Comparison of ENCODE assay signal across 17 cellular contexts in genomic region chr11:124754309-124754708, GRCh38. TPM values are rescaled to one million over a fixed set of nuclear protein-coding genes. Genes with fewer than 3 reads are reported as not detected.
DNase-seq lines count a peak whose midpoint lies in the region; ATAC-seq, FAIRE-seq and TF ChIP-seq lines count a peak whose summit lies in the region.
"Had no signal": no experiment of that assay in that cellular context is flagged by ENCODE, and none has a peak within 500 bp of the region (broad histone marks: within the 10 kb centered on the region; RNA-seq: fewer than 3 reads in every experiment).

No MANE protein-coding gene starts in this region.

- no peaks in the 10 kb centered on the region for H3K36me3 Mint-ChIP-seq in neural crest cell (ENCODE audit: low read depth)

- no peak for ATAC-seq in activated CD4-positive, CD25-positive, alpha-beta regulatory T cell treated with anti-CD3 and anti-CD28 coated beads, Interleukin-2, amount 50 U/mL, for 24 hours
- ATAC-seq: K562 had no signal

- no peak overlapping the region for H3K4ac ChIP-seq in H1 (replicated peaks; ENCODE audit: insufficient read length, low read depth, low read length)

- peaks cover 63% of the 10 kb centered on the region for H3K27me3 Mint-ChIP-seq in neural crest cell (ENCODE audit: low read depth)

- no peak overlapping the region for H3K56ac ChIP-seq in H1 (replicated peaks; ENCODE audit: insufficient read length, low read depth, low read length)

- H3K23me2 ChIP-seq in H1 (ENCODE audit: low read depth, low read length) = peaks cover 5% of the 10 kb centered on the region; the same call in 1 of the 2 replicates

- H3K79me1 ChIP-seq in H1 (ENCODE audit: low read depth, low read length) = no peaks in the 10 kb centered on the region

- H4K20me1 ChIP-seq in H1 (replicated peaks in 1 of 2; ENCODE audit: control insufficient read depth in 1 of 2, insufficient read depth in 2 of 2, low read length in 2 of 2) = peaks cover 10 to 17% of the 10 kb centered on the region in 2 experiments

- H3K4me3 ChIP-seq in H1 (ENCODE audit: extremely low read depth in 1 of 4, insufficient read depth in 2 of 4, low read depth in 3 of 4, low read length in 4 of 4) (no peak overlapping the region), small intestine (ENCODE audit: low read depth in 1 of 2, low read length in 2 of 2) (no peak overlapping the region)
- H3K4me3 ChIP-seq: HAP-1, K562 had no signal

- peak overlapping the region; percentile 61; the same call in 1 of the 2 replicates for H2BK15ac ChIP-seq in H1 (ENCODE audit: low read length)

- no peak overlapping the region for H4K91ac ChIP-seq in H1 (replicated peaks; ENCODE audit: insufficient read length, low read length)

- no peak overlapping the region for H4K5ac ChIP-seq in H1 (ENCODE audit: insufficient read length, low read depth, low read length)

- H3K9ac ChIP-seq in H1 (replicated peaks in 1 of 4; ENCODE audit: extremely low read depth in 1 of 4, low read depth in 3 of 4, low read length in 3 of 4) = no peak overlapping the region

- H3K4me3 Mint-ChIP-seq in neural crest cell = no peak overlapping the region

- H3K36me3 ChIP-seq in H1 (ENCODE audit: control insufficient read depth in 2 of 4, insufficient read depth in 4 of 4, low read length in 3 of 4) (peaks cover 0 to 1% (median 0%) of the 10 kb centered on the region in 4 experiments; a peak in 1 of 8 replicates), small intestine (ENCODE audit: control insufficient read depth in 2 of 2, insufficient read depth in 2 of 2, low read length in 2 of 2) (no peaks in the 10 kb centered on the region)
- H3K36me3 ChIP-seq: HAP-1 had no signal

- no peak for TF ChIP-seq POLR2A in H1 (IDR thresholded peaks at IDR 0.05; ENCODE audit: control extremely low read depth in 1 of 2, low read depth in 2 of 2, low read length in 2 of 2)

- no peak overlapping the region for H3K23ac ChIP-seq in H1 (ENCODE audit: insufficient read length)

- no peak overlapping the region for H2BK20ac ChIP-seq in H1 (ENCODE audit: low read length)

- TF ChIP-seq RAD21 in H1 (IDR thresholded peaks at IDR 0.05 in 1 of 2, conservative IDR thresholded peaks at IDR 0.05 in 1 of 2; ENCODE audit: low read depth in 2 of 2, low read length in 2 of 2) = no peak

- peaks cover 6 to 40% (median 16%) of the 10 kb centered on the region in 4 experiments for H3K4me1 ChIP-seq in H1 (replicated peaks in 1 of 4; ENCODE audit: control insufficient read depth in 3 of 4, insufficient read depth in 4 of 4, low read length in 3 of 4)
- no peaks in the 10 kb centered on the region for H3K4me1 ChIP-seq in small intestine (ENCODE audit: control insufficient read depth in 2 of 2, insufficient read depth in 1 of 2, low read depth in 1 of 2, low read length in 1 of 2)

- TF ChIP-seq EP300 in H1 (IDR thresholded peaks at IDR 0.05; ENCODE audit: borderline replicate concordance in 1 of 2, low read depth in 2 of 2, low read length in 2 of 2) = no peak

- CTCF ChIA-PET in H1 (lab: Charles Lee; ENCODE audit: partially characterized antibody) = interaction anchor here (0.9 to 28.0 kb wide), 7 partner anchors 15 to 112 kb away, joined by 3 to 382 read pairs (median 7); partner anchors contain the start of genes NRGN and ROBO3

- H3K14ac ChIP-seq in H1 (ENCODE audit: insufficient read length) = no peak overlapping the region

- WGBS in H1 (ENCODE audit: extremely low coverage in 1 of 2, insufficient coverage in 1 of 2, insufficient read length in 1 of 2, insufficient replicate concordance in 2 of 2, low coverage in 1 of 2, low lambda C conversion rate in 2 of 2, missing lambda C conversion rate in 1 of 2), 2 experiments = 71% methylated on average over 3 of the region's 4 CpGs; no CpG with 5 or more reads in 1 of the 2 experiments
- WGBS in small intestine, 3 donors = 77 to 91% (median 90%) methylated on average over 4 of the region's 4 CpGs

- no peak overlapping the region for H2AFZ ChIP-seq in H1 (ENCODE audit: low read length)

- H3K27me3 ChIP-seq in H1 (replicated peaks in 1 of 4; ENCODE audit: control insufficient read depth in 3 of 4, extremely low read depth in 1 of 4, insufficient read depth in 3 of 4, low read length in 3 of 4) (peaks cover 89 to 100% (median 96%) of the 10 kb centered on the region in 4 experiments), small intestine (ENCODE audit: control insufficient read depth in 2 of 2, insufficient read depth in 2 of 2, low read length in 2 of 2) (peaks cover 0 to 2% of the 10 kb centered on the region in 2 donors)

- 0 out of 2 replicates have a peak overlapping the region, but pooled peaks have one; percentile 9 for H2BK12ac ChIP-seq in H1 (ENCODE audit: low read depth, low read length)

- H3K18ac ChIP-seq in H1 (ENCODE audit: extremely low read depth, low read length) = no peak overlapping the region

- H3K9me3 ChIP-seq in H1 (ENCODE audit: insufficient read depth in 2 of 2, low read depth in 1 of 2, low read length in 1 of 2) = no peaks in the 10 kb centered on the region
- no peaks in the 10 kb centered on the region for H3K9me3 ChIP-seq in small intestine (ENCODE audit: control insufficient read depth, low read depth)
- H3K9me3 ChIP-seq: HAP-1 had no signal

- no peaks in the 10 kb centered on the region for H3K79me2 ChIP-seq in H1 (ENCODE audit: control insufficient read depth in 1 of 2, insufficient read depth in 2 of 2, low read length in 2 of 2)

- TF ChIP-seq CTCF in H1 (IDR thresholded peaks at IDR 0.05; ENCODE audit: control extremely low read depth in 1 of 3, insufficient read depth in 1 of 3, low read depth in 1 of 3, low read length in 3 of 3) (no peak), neural crest cell (conservative IDR thresholded peaks at IDR 0.05) (no peak)

- FAIRE-seq in H1 (lab: Jason Lieb, UNC) (no peak), small intestine (lab: Jason Lieb, UNC) (no peak)
- FAIRE-seq: GM18507, K562 had no signal

- H3K27ac ChIP-seq in H1 (ENCODE audit: low read depth, low read length) (no peak overlapping the region), small intestine (ENCODE audit: low read depth in 1 of 2, low read length in 1 of 2) (no peak overlapping the region)

- no peak overlapping the region; the same call in 1 of the 2 replicates for H2AK5ac ChIP-seq in H1 (ENCODE audit: low read depth, low read length)

- H4K8ac ChIP-seq in H1 (ENCODE audit: extremely low read depth, insufficient read depth, low read length) = no peak overlapping the region

- POLR2A ChIA-PET in H1 (lab: Charles Lee; ENCODE audit: partially characterized antibody) = interaction anchor here (1.6 to 3.1 kb wide), 2 partner anchors 9 to 11 kb away, joined by 4 to 13 read pairs; no protein-coding TSS in a partner anchor

- no peak overlapping the region for H3K4me2 ChIP-seq in H1 (ENCODE audit: insufficient read depth in 1 of 2, low read depth in 2 of 2, low read length in 2 of 2)

- peak overlapping the region; percentile 64 for H3K27ac Mint-ChIP-seq in neural crest cell (ENCODE audit: unreplicated experiment)

- H3K9me3 Mint-ChIP-seq in neural crest cell = no peaks in the 10 kb centered on the region

- DNase-seq in HT1080 (ENCODE audit: low read depth) (peak; percentile 73), H1 (ENCODE audit: low read depth in 1 of 2, low spot score in 2 of 2) (no peak), neural crest cell (ENCODE audit: low read depth, low spot score) (no peak), NCI-H146 (lab: John Stamatoyannopoulos, UW) (no peak), small intestine (no peak)
- DNase-seq in activated CD4-positive, alpha-beta T cell treated with anti-CD3 and anti-CD28 coated beads, Interleukin-2, amount 50 U/mL, for 1 hour = no peak
- DNase-seq: C1 segment of cervical spinal cord, COR-L47, DMS153, NCI-H1092, NCI-H187, NCI-H69 had no signal

- no peak overlapping the region for H2BK120ac ChIP-seq in H1 (replicated peaks; ENCODE audit: low read depth, low read length)

- peaks cover 22% of the 10 kb centered on the region for H3K4me1 Mint-ChIP-seq in neural crest cell

- no peak overlapping the region for H2BK5ac ChIP-seq in H1 (ENCODE audit: low read depth, low read length)

RNA-seq across cellular contexts. Expression of gene VSIG2, which starts 2.3 kb away (rescaled TPM):
- not detected in 2 replicates for total RNA-seq in HT1080 (2014; rRNA removed; shearing (Covaris generic))
- not detected in 2 replicates for polyA plus RNA-seq in HT1080 (2015; cell fraction: cytosol; rRNA removed)
- not detected in 2 replicates for polyA plus RNA-seq in HT1080 (2015; cell fraction: nucleus; rRNA removed)
- total RNA-seq in H1 (2021; fragmentation: NEBNext Ultra II Directional; extraction: Animal tissue kit (Norgen Biotek cat#: 25700)) = not detected in 2 replicates
- 0.18 and 0.35 TPM in 2 replicates for polyA plus RNA-seq in H1 (2011; rRNA removed)
- polyA plus RNA-seq in H1 (2011; cell fraction: cytosol; rRNA removed) = not detected
- polyA plus RNA-seq in H1 (2011; cell fraction: nucleus; rRNA removed) = not detected
- polyA plus RNA-seq in H1 (2012, experiment 1 of 2) = 0.16 to 0.42 TPM (median 0.28 TPM) in 3 of 4 replicates, not detected in the other
- 0.16 TPM for polyA plus RNA-seq in H1 (2012, experiment 2 of 2)
- not detected for polyA plus RNA-seq in H1 (2013, experiment 1 of 2)
- not detected for polyA plus RNA-seq in H1 (2013, experiment 2 of 2)
- not detected in 2 replicates for polyA minus RNA-seq in H1 (2011; rRNA and poly(A)+ RNA removed)
- polyA minus RNA-seq in H1 (2011; cell fraction: cytosol; rRNA and poly(A)+ RNA removed) = not detected
- polyA minus RNA-seq in H1 (2011; cell fraction: nucleus; rRNA and poly(A)+ RNA removed) = not detected
- not detected in 2 replicates for total RNA-seq in neural crest cell
- polyA plus RNA-seq in small intestine = under 1 TPM in 1 of 3 donors, not detected in 2; 0.91 TPM
- total RNA-seq: K562, SK-MEL-5 had no signal
- polyA plus RNA-seq: K562 had no signal

RNA-seq across cellular contexts. Expression of gene ESAM, which starts 7.8 kb away (rescaled TPM):
- total RNA-seq in HT1080 (2014; rRNA removed; shearing (Covaris generic)) = 0.43 and 0.66 TPM in 2 replicates
- polyA plus RNA-seq in HT1080 (2015; cell fraction: cytosol; rRNA removed) = 0.26 and 0.52 TPM in 2 replicates
- polyA plus RNA-seq in HT1080 (2015; cell fraction: nucleus; rRNA removed) = 1.4 and 1.7 TPM in 2 replicates
- total RNA-seq in H1 (2021; fragmentation: NEBNext Ultra II Directional; extraction: Animal tissue kit (Norgen Biotek cat#: 25700)) = 0.17 TPM in 1 of 2 replicates, not detected in the other
- polyA plus RNA-seq in H1 (2011; rRNA removed) (0.09 and 0.19 TPM in 2 replicates), small intestine (10 to 100 TPM in 1 of 3 donors, 1 to 10 TPM in 1, under 1 TPM in 1; 0.67 to 38.3 (median 1.4) TPM)
- polyA plus RNA-seq in H1 (2011; cell fraction: cytosol; rRNA removed) = 0.21 TPM
- polyA plus RNA-seq in H1 (2011; cell fraction: nucleus; rRNA removed) = 0.91 TPM
- polyA plus RNA-seq in H1 (2012, experiment 1 of 2) = 0.10 to 0.31 TPM (median 0.22 TPM) in 4 replicates
- 0.26 TPM for polyA plus RNA-seq in H1 (2012, experiment 2 of 2)
- polyA plus RNA-seq in H1 (2013, experiment 1 of 2) = 0.39 TPM
- 0.26 TPM for polyA plus RNA-seq in H1 (2013, experiment 2 of 2)
- polyA minus RNA-seq in H1 (2011; rRNA and poly(A)+ RNA removed) = 0.32 TPM in 1 of 2 replicates, not detected in the other
- polyA minus RNA-seq in H1 (2011; cell fraction: cytosol; rRNA and poly(A)+ RNA removed) = not detected
- polyA minus RNA-seq in H1 (2011; cell fraction: nucleus; rRNA and poly(A)+ RNA removed) = not detected
- 0.96 and 1.1 TPM in 2 replicates for total RNA-seq in neural crest cell
- total RNA-seq: SK-MEL-5 had no signal

RNA-seq across cellular contexts. Expression of gene NRGN, which starts 14.6 kb away (rescaled TPM):
- 9.1 and 17.5 TPM in 2 replicates for total RNA-seq in HT1080 (2014; rRNA removed; shearing (Covaris generic))
- polyA plus RNA-seq in HT1080 (2015; cell fraction: cytosol; rRNA removed) = 26.7 and 34.8 TPM in 2 replicates
- polyA plus RNA-seq in HT1080 (2015; cell fraction: nucleus; rRNA removed) = 13.8 and 16.4 TPM in 2 replicates
- total RNA-seq in H1 (2021; fragmentation: NEBNext Ultra II Directional; extraction: Animal tissue kit (Norgen Biotek cat#: 25700)) = 0.60 and 0.75 TPM in 2 replicates
- 1.0 and 1.5 TPM in 2 replicates for polyA plus RNA-seq in H1 (2011; rRNA removed)
- 0.54 TPM for polyA plus RNA-seq in H1 (2011; cell fraction: cytosol; rRNA removed)
- polyA plus RNA-seq in H1 (2011; cell fraction: nucleus; rRNA removed) = 1.7 TPM
- 0.76 to 1.2 TPM (median 0.92 TPM) in 4 replicates for polyA plus RNA-seq in H1 (2012, experiment 1 of 2)
- polyA plus RNA-seq in H1 (2012, experiment 2 of 2) = 0.89 TPM
- polyA plus RNA-seq in H1 (2013, experiment 1 of 2) = 1.2 TPM
- 0.83 TPM for polyA plus RNA-seq in H1 (2013, experiment 2 of 2)
- polyA minus RNA-seq in H1 (2011; rRNA and poly(A)+ RNA removed) = 0.38 TPM in 1 of 2 replicates, not detected in the other
- polyA minus RNA-seq in H1 (2011; cell fraction: cytosol; rRNA and poly(A)+ RNA removed) = not detected
- polyA minus RNA-seq in H1 (2011; cell fraction: nucleus; rRNA and poly(A)+ RNA removed) = not detected
- total RNA-seq in neural crest cell = 30.3 and 30.7 TPM in 2 replicates
- polyA plus RNA-seq in small intestine = 1 to 10 TPM in 1 of 3 donors, under 1 TPM in 1, not detected in 1; 0.67 to 6.5 TPM

RNA-seq across cellular contexts. Expression of gene MSANTD2, which starts 45.9 kb away (rescaled TPM):
- 13.7 and 14.5 TPM in 2 replicates for total RNA-seq in HT1080 (2014; rRNA removed; shearing (Covaris generic))
- polyA plus RNA-seq in HT1080 (2015; cell fraction: cytosol; rRNA removed) = 7.5 and 8.0 TPM in 2 replicates
- 34.3 and 37.6 TPM in 2 replicates for polyA plus RNA-seq in HT1080 (2015; cell fraction: nucleus; rRNA removed)
- 15.9 and 17.3 TPM in 2 replicates for total RNA-seq in H1 (2021; fragmentation: NEBNext Ultra II Directional; extraction: Animal tissue kit (Norgen Biotek cat#: 25700))
- polyA plus RNA-seq in H1 (2011; rRNA removed) (5.6 and 8.2 TPM in 2 replicates), small intestine (1 to 10 TPM; 4.4 to 6.5 (median 6.2) TPM)
- 10.5 TPM for polyA plus RNA-seq in H1 (2011; cell fraction: cytosol; rRNA removed)
- polyA plus RNA-seq in H1 (2011; cell fraction: nucleus; rRNA removed) = 10.8 TPM
- polyA plus RNA-seq in H1 (2012, experiment 1 of 2) = 8.2 to 13.3 TPM (median 10.5 TPM) in 4 replicates
- polyA plus RNA-seq in H1 (2012, experiment 2 of 2) = 5.9 TPM
- polyA plus RNA-seq in H1 (2013, experiment 1 of 2) = 13.3 TPM
- 12.5 TPM for polyA plus RNA-seq in H1 (2013, experiment 2 of 2)
- 4.2 and 4.6 TPM in 2 replicates for polyA minus RNA-seq in H1 (2011; rRNA and poly(A)+ RNA removed)
- polyA minus RNA-seq in H1 (2011; cell fraction: cytosol; rRNA and poly(A)+ RNA removed) = 9.2 TPM
- 17.6 TPM for polyA minus RNA-seq in H1 (2011; cell fraction: nucleus; rRNA and poly(A)+ RNA removed)
- 28.7 and 29.0 TPM in 2 replicates for total RNA-seq in neural crest cell
